In the genomic region with DNA sequence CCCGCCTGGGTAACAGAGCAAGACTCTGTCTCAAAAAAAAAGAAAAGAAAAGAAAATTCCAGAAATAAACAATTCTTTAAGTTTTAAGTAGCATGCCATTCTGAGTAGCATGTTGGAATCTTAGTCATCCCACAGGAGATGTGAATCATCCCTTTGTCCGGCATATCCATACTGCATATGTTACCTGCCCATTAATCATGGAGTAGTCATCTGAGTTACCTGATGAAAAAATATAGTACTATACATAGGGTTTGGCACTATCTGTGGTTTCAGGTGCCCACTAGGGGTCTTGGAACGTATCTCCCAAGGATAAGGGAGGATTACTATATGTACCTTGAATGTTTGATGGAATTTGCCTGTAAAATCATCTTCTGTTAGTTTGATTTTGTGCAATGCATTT, we compare ENCODE assay signal across 23 cellular contexts. TPM values are rescaled to one million over a fixed set of nuclear protein-coding genes. Genes with fewer than 3 reads are reported as not detected.
DNase-seq lines count a peak whose midpoint lies in the region; ATAC-seq and TF ChIP-seq lines count a peak whose summit lies in the region.
"Had no signal": no experiment of that assay in that cellular context is flagged by ENCODE, and none has a peak within 500 bp of the region (broad histone marks: within the 10 kb centered on the region; RNA-seq: fewer than 3 reads in every experiment).

No MANE protein-coding gene starts in this region.

- H3K27me3 ChIP-seq in RWPE2 (ENCODE audit: insufficient read depth, poor library complexity, severe bottlenecking) = no peaks in the 10 kb centered on the region
- no peaks in the 10 kb centered on the region for H3K27me3 ChIP-seq in ascending aorta
- H3K27me3 ChIP-seq: esophagus squamous epithelium had no signal

- TF ChIP-seq CTCF in HFFc6 (IDR thresholded peaks at IDR 0.05) = no peak
- TF ChIP-seq CTCF in RWPE2 (IDR thresholded peaks at IDR 0.05; ENCODE audit: poor library complexity, severe bottlenecking) = peak; percentile 46
- TF ChIP-seq CTCF in fibroblast of pulmonary artery (IDR thresholded peaks at IDR 0.05; ENCODE audit: low read length, missing control alignments) = no peak
- no peak for TF ChIP-seq CTCF in ascending aorta (IDR thresholded peaks at IDR 0.05)

- DNase-seq in EH (ENCODE audit: low read depth) (peak; percentile 50), HFFc6 (peak; percentile 43), RWPE2 (ENCODE audit: low spot score) (no peak), fibroblast of pulmonary artery (ENCODE audit: low read depth) (peak; percentile 7), ascending aorta (ENCODE audit: low spot score in 2 of 2) (no peak), AG20443 (ENCODE audit: low spot score) (no peak), CD1c-positive myeloid dendritic cell (ENCODE audit: extremely low spot score) (no peak)
- no peak for DNase-seq in stimulated activated CD4-positive, alpha-beta T cell treated with anti-CD3 and anti-CD28 coated beads, Interleukin-1b, Interleukin-23, amount 100 ng/mL, for 48 hours
- DNase-seq: activated naive CD4-positive, alpha-beta T cell; esophagus squamous epithelium; GOT3; head of caudate nucleus; NCI-H510A treated with DMSO at 0.1 percent for 48 hours; posterior cingulate gyrus had no signal

- H3K9me3 ChIP-seq in RWPE2 (ENCODE audit: severe bottlenecking) (no peaks in the 10 kb centered on the region), ascending aorta (no peaks in the 10 kb centered on the region)
- H3K9me3 ChIP-seq: esophagus squamous epithelium had no signal

- H3K4me1 ChIP-seq in RWPE2 (ENCODE audit: insufficient read depth, poor library complexity, severe bottlenecking) (peaks cover 5% of the 10 kb centered on the region), ascending aorta (no peaks in the 10 kb centered on the region)
- H3K4me1 ChIP-seq: esophagus squamous epithelium had no signal

- H3K9me3 Mint-ChIP-seq in HFFc6 = no peaks in the 10 kb centered on the region
- H3K9me3 Mint-ChIP-seq: activated CD4-positive, alpha-beta T cell treated with anti-CD3 and anti-CD28 coated beads, Interleukin-2, amount 10 ng/mL, durations not matched to agents 24 days and 14 days; brain; dendritic cell treated with granulocyte-macrophage colony-stimulating factor and Interleukin-4, amounts not matched to agents 40 ng/mL and 50 ng/mL, for 4 days; immature natural killer cell; natural killer cell treated with Interleukin-12 subunit alpha and Interleukin-12 subunit beta and Interleukin-15 and Interleukin-18, amount 100 ng/mL, for 72 hours had no signal

- peaks cover 3% of the 10 kb centered on the region for H3K27me3 Mint-ChIP-seq in HFFc6 (ENCODE audit: insufficient read depth)
- H3K27me3 Mint-ChIP-seq: activated CD4-positive, alpha-beta T cell treated with anti-CD3 and anti-CD28 coated beads, Interleukin-2, amount 10 ng/mL, durations not matched to agents 24 days and 14 days; B cell; brain; dendritic cell treated with granulocyte-macrophage colony-stimulating factor and Interleukin-4, amounts not matched to agents 40 ng/mL and 50 ng/mL, for 4 days; natural killer cell treated with Interleukin-12 subunit alpha and Interleukin-12 subunit beta and Interleukin-15 and Interleukin-18, amount 100 ng/mL, for 72 hours had no signal

- H3K4me3 ChIP-seq in RWPE2 (ENCODE audit: severe bottlenecking) (no peak overlapping the region), fibroblast of pulmonary artery (replicated peaks; ENCODE audit: low read depth, low read length) (no peak overlapping the region), ascending aorta (no peak overlapping the region)
- H3K4me3 ChIP-seq: esophagus squamous epithelium, PC-9, smooth muscle cell had no signal

- H3K36me3 ChIP-seq in RWPE2 (ENCODE audit: low read depth) (no peaks in the 10 kb centered on the region), ascending aorta (no peaks in the 10 kb centered on the region)
- H3K36me3 ChIP-seq: esophagus squamous epithelium had no signal

- H3K4me3 Mint-ChIP-seq in HFFc6 = no peak overlapping the region
- H3K4me3 Mint-ChIP-seq: activated CD4-positive, alpha-beta T cell treated with anti-CD3 and anti-CD28 coated beads, Interleukin-2, amount 10 ng/mL, durations not matched to agents 24 days and 14 days; B cell; brain; dendritic cell treated with granulocyte-macrophage colony-stimulating factor and Interleukin-4, amounts not matched to agents 40 ng/mL and 50 ng/mL, for 4 days; immature natural killer cell; natural killer cell treated with Interleukin-12 subunit alpha and Interleukin-12 subunit beta and Interleukin-15 and Interleukin-18, amount 100 ng/mL, for 72 hours had no signal

- no peaks in the 10 kb centered on the region for H3K4me1 Mint-ChIP-seq in HFFc6 (ENCODE audit: low read depth)
- H3K4me1 Mint-ChIP-seq: brain, immature natural killer cell had no signal

- intact Hi-C loops in ascending aorta (cut with DNase I) = loop anchor here (5.0 kb wide), 1 partner anchor 427 kb away; no protein-coding TSS in a partner anchor

- peak; percentile 99 for ATAC-seq in RWPE2 (ENCODE audit: low read depth)
- ATAC-seq: natural killer cell treated with Interleukin-12 subunit alpha and Interleukin-12 subunit beta and Interleukin-15 and Interleukin-18, amount 100 ng/mL, for 72 hours had no signal

- H3K27ac Mint-ChIP-seq in HFFc6 = no peak overlapping the region
- H3K27ac Mint-ChIP-seq: activated CD4-positive, alpha-beta T cell treated with anti-CD3 and anti-CD28 coated beads, Interleukin-2, amount 10 ng/mL, durations not matched to agents 24 days and 14 days; B cell; brain; dendritic cell treated with granulocyte-macrophage colony-stimulating factor and Interleukin-4, amounts not matched to agents 40 ng/mL and 50 ng/mL, for 4 days; immature natural killer cell; natural killer cell treated with Interleukin-12 subunit alpha and Interleukin-12 subunit beta and Interleukin-15 and Interleukin-18, amount 100 ng/mL, for 72 hours had no signal

- H3K27ac ChIP-seq in RWPE2 (ENCODE audit: poor library complexity, severe bottlenecking) = peak overlapping the region; percentile 44
- no peak overlapping the region for H3K27ac ChIP-seq in ascending aorta
- H3K27ac ChIP-seq: esophagus squamous epithelium, PC-9 had no signal

- H3K36me3 Mint-ChIP-seq in HFFc6 (ENCODE audit: low read depth) = no peaks in the 10 kb centered on the region
- H3K36me3 Mint-ChIP-seq: brain; immature natural killer cell; natural killer cell treated with Interleukin-12 subunit alpha and Interleukin-12 subunit beta and Interleukin-15 and Interleukin-18, amount 100 ng/mL, for 72 hours had no signal

RNA-seq across cellular contexts. Expression of gene CCR4, which starts 6.3 kb away (rescaled TPM):
- total RNA-seq in HFFc6 (2021; fragmentation: NEBNext Ultra II Directional; extraction: Animal tissue kit (Norgen Biotek cat#: 25700)) = not detected
- total RNA-seq in ascending aorta = 3.1 TPM
- total RNA-seq: PC-9, smooth muscle cell, temporal lobe had no signal

Comparison
In these comparisons a context has a peak if more than half of its experiments do, and no peak if none do; other contexts are left out.
1. DNase-seq: peak in EH (single experiment), HFFc6 (single experiment) and fibroblast of pulmonary artery (single experiment); none in RWPE2 (single experiment), ascending aorta (0 of 2), stimulated activated CD4-positive, alpha-beta T cell treated with anti-CD3 and anti-CD28 coated beads, Interleukin-1b, Interleukin-23, amount 100 ng/mL, for 48 hours (single experiment), AG20443 (single experiment) and CD1c-positive myeloid dendritic cell (single experiment).